8 cellular contexts compared by ENCODE assay signal in the genomic region with DNA sequence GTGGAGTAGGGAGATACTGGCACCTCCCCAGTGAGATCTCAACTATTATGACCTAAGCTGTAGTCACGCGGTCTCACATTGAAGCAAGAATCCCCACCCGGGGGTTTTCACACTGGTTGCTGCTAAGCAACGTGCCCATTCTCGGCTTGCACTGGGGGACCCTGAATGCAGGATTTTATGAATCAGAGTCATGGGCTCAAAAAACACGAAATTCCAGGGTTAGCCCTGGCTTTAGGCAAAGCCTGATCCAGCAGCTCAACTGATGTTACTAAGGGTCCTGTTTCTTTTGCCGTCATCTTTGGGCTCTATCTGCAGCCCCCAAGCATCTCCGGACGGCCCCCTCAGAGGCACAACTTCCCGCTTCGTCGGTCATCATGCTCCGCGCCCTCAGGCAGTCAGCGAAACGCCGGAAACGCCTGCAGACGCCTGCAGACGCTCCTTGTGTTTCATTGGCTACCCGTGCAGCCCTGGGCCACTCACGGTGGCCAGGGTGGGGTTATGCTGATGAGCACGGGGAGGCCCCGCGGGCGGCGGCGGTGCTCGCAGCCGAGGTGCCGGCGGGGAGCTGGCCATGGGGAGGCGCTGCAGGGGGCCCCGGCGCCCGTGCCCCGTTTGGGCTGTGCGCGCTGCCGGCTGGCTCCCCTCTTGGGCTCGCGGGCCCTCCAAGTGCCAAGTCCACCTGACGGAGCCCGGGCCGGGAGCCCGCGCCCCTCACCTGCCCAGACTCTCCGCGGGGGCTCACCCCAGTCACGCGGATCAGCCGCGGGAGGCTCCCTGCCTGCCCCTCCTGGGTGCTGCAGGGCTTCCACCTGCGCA. TPM values are rescaled to one million over a fixed set of nuclear protein-coding genes. Genes with fewer than 3 reads are reported as not detected.
A peak's percentile ranks its signal among the peaks of the same experiment; 100 is the strongest.
DNase-seq lines count a peak whose midpoint lies in the region; ATAC-seq and TF ChIP-seq lines count a peak whose summit lies in the region.

No MANE protein-coding gene starts in this region.

- peak overlapping the region; percentile 89 for H2AFZ ChIP-seq in PC-3 (ENCODE audit: low read length)

- H3K9me3 Mint-ChIP-seq in IgD-negative memory B cell: no peaks in the 10 kb centered on the region
- H3K9me3 Mint-ChIP-seq in natural killer cell: no peaks in the 10 kb centered on the region

- TF ChIP-seq CTCF in PC-3 (conservative IDR thresholded peaks at IDR 0.05; ENCODE audit: low read depth, low read length) (peak; percentile 65), natural killer cell (IDR thresholded peaks at IDR 0.05) (peak; percentile 88)

- no peak overlapping the region for H3K27ac ChIP-seq in PC-3 (ENCODE audit: low read length)

- H3K27me3 ChIP-seq in PC-3 (ENCODE audit: low read length): no peaks in the 10 kb centered on the region

- H3K36me3 ChIP-seq in PC-3 (ENCODE audit: low read depth, low read length): no peaks in the 10 kb centered on the region

- no peaks in the 10 kb centered on the region for H3F3A ChIP-seq in PC-3 (ENCODE audit: low read length, unreplicated experiment)

- H3K9ac ChIP-seq in PC-3 (ENCODE audit: low read length): no peak overlapping the region

- no peaks in the 10 kb centered on the region for H3K36me3 Mint-ChIP-seq in IgD-negative memory B cell
- H3K36me3 Mint-ChIP-seq in natural killer cell: no peaks in the 10 kb centered on the region

- POLR2A ChIA-PET in PC-3 (lab: Charles Lee; ENCODE audit: unreplicated experiment): no interaction called here

- H3K27me3 Mint-ChIP-seq in IgD-negative memory B cell (peaks cover 7% of the 10 kb centered on the region), natural killer cell (ENCODE audit: low read depth in 2 of 2) (no peaks in the 10 kb centered on the region)

- peak overlapping the region; percentile 61 for H3K4me3 ChIP-seq in PC-3 (ENCODE audit: low read length)

- ATAC-seq in GM21529 (IDR thresholded peaks at IDR 0.05; ENCODE audit: unreplicated experiment) (peak; percentile 99), PC-3 (peak; percentile 99), natural killer cell (peak; percentile 93 to 99 (median 95))

- H3K9me3 ChIP-seq in PC-3 (ENCODE audit: low read length): no peaks in the 10 kb centered on the region

- intact Hi-C loops in PC-3 (cut with micrococcal nuclease): no loop called here
- intact Hi-C loops in natural killer cell (cut with micrococcal nuclease): loop anchor here (1.0 to 5.0 kb wide), 3 partner anchors 40 to 220 kb away; partner anchors contain the start of gene COPG1

- peaks cover 5% of the 10 kb centered on the region; the same call in 1 of the 2 replicates for H3K4me1 ChIP-seq in PC-3 (ENCODE audit: insufficient read depth, low read length)

- no peaks in the 10 kb centered on the region for H4K20me1 ChIP-seq in PC-3 (ENCODE audit: low read length)

- H3K4me2 ChIP-seq in PC-3 (ENCODE audit: low read length): peak overlapping the region; percentile 86

- H3K27ac Mint-ChIP-seq in IgD-negative memory B cell: peak overlapping the region; percentile 79 to 99 (median 97)
- peak overlapping the region; percentile 99 to 100 for H3K27ac Mint-ChIP-seq in natural killer cell

- peaks cover 7 to 12% (median 10%) of the 10 kb centered on the region in 3 donors for H3K4me1 Mint-ChIP-seq in IgD-negative memory B cell
- H3K4me1 Mint-ChIP-seq in natural killer cell: peaks cover 25 to 35% of the 10 kb centered on the region in 2 donors

- H3K79me2 ChIP-seq in PC-3 (ENCODE audit: low read length): no peaks in the 10 kb centered on the region

- peak overlapping the region; percentile 78 to 95 (median 90) for H3K4me3 Mint-ChIP-seq in IgD-negative memory B cell
- H3K4me3 Mint-ChIP-seq in natural killer cell: peak overlapping the region; percentile 87

- CTCF ChIA-PET in PC-3 (lab: Charles Lee): interaction anchor here (0.6 kb wide), 1 partner anchor 56 kb away, joined by 3 read pairs; no protein-coding TSS in a partner anchor

- H3K9me2 ChIP-seq in PC-3 (replicated peaks; ENCODE audit: low read length): no peaks in the 10 kb centered on the region

- BruUV-seq in PC-3 (replicated peaks; lab: Mats Ljungman, UMichigan): no TSS peak

- DNase-seq in DMS53 (lab: John Stamatoyannopoulos, UW): peak; percentile 97
- peak; percentile 89 for DNase-seq in PC-3
- DNase-seq in activated T-helper 1 cell treated with Interleukin-2 at 50 U/mL for 16 hours (ENCODE audit: low read depth): peak; percentile 87
- DNase-seq in fibroblast of peridontal ligament (ENCODE audit: extremely low read depth): peak; percentile 34
- peak; percentile 90 for DNase-seq in natural killer cell
- DNase-seq in stimulated activated naive CD4-positive, alpha-beta T cell (lab: John Stamatoyannopoulos, UW): peak; percentile 85 to 92 (median 90)

RNA-seq across cellular contexts. Expression of gene EFCC1, which starts 25.8 kb away (rescaled TPM):
- polyA plus RNA-seq in IgD-negative memory B cell: not detected
- total RNA-seq in PC-3 (2014; rRNA removed) (not detected in 2 replicates), natural killer cell (under 1 TPM in 2 of 3 donors, not detected in 1; 0.28 to 0.70 TPM)

RNA-seq across cellular contexts. Expression of gene CFAP92, which starts 33.1 kb away (rescaled TPM):
- polyA plus RNA-seq in IgD-negative memory B cell: not detected
- 0.33 TPM in 1 of 2 replicates, not detected in the other for total RNA-seq in PC-3 (2014; rRNA removed)
- total RNA-seq in natural killer cell: under 1 TPM; 0.26 to 0.43 (median 0.41) TPM

RNA-seq across cellular contexts. Expression of gene GP9, which starts 33.6 kb away (rescaled TPM):
- polyA plus RNA-seq in IgD-negative memory B cell: 4.3 TPM
- not detected in 2 replicates for total RNA-seq in PC-3 (2014; rRNA removed)
- total RNA-seq in natural killer cell: 1 to 10 TPM in 2 of 3 donors, under 1 TPM in 1; 0.86 to 8.6 (median 3.8) TPM

Comparison
In these comparisons a context has a peak if more than half of its experiments do, and no peak if none do; other contexts are left out.
1. DNase-seq: peak in every context shown above with its lines; median percentile 97 in DMS53; 90 in stimulated activated naive CD4-positive, alpha-beta T cell; 90 in natural killer cell; 89 in PC-3; 87 in activated T-helper 1 cell treated with Interleukin-2 at 50 U/mL for 16 hours; 34 in fibroblast of peridontal ligament.